Comparison of ENCODE assay signal across 8 cellular contexts in genomic region chr9:127199001-127199791, GRCh38.
DNase-seq lines count a peak whose midpoint lies in the region; ATAC-seq and TF ChIP-seq lines count a peak whose summit lies in the region.

No MANE protein-coding gene starts in this region.

- H3K27me3 ChIP-seq in lower lobe of right lung (ENCODE audit: low read depth): no peaks in the 10 kb centered on the region

- H3K9me3 ChIP-seq in lower lobe of right lung: no peaks in the 10 kb centered on the region

- peaks cover 0 to 3% of the 10 kb centered on the region in 2 donors for H3K36me3 Mint-ChIP-seq in CD14-positive monocyte
- H3K36me3 Mint-ChIP-seq in activated CD4-positive, alpha-beta T cell treated with anti-CD3 and anti-CD28 coated beads, Interleukin-2, amount 10 ng/mL, durations not matched to agents 7 days and 5 days (ENCODE audit: low read depth): no peaks in the 10 kb centered on the region

- H3K27ac ChIP-seq in lower lobe of right lung: peak overlapping the region; percentile 18

- H3K9me3 Mint-ChIP-seq in CD14-positive monocyte: no peaks in the 10 kb centered on the region
- H3K9me3 Mint-ChIP-seq in activated CD4-positive, alpha-beta T cell treated with anti-CD3 and anti-CD28 coated beads, Interleukin-2, amount 10 ng/mL, durations not matched to agents 7 days and 5 days: no peaks in the 10 kb centered on the region

- peaks cover 22% of the 10 kb centered on the region for H3K4me1 ChIP-seq in lower lobe of right lung

- H3K27ac Mint-ChIP-seq in CD14-positive monocyte: no peak overlapping the region
- H3K27ac Mint-ChIP-seq in activated CD4-positive, alpha-beta T cell treated with anti-CD3 and anti-CD28 coated beads, Interleukin-2, amount 10 ng/mL, durations not matched to agents 7 days and 5 days: no peak overlapping the region

- CTCF ChIA-PET in activated CD4-positive, alpha-beta T cell treated with anti-CD3 and anti-CD28 coated beads, Interleukin-2, amount 10 ng/mL, durations not matched to agents 7 days and 5 days (lab: Charles Lee): interaction anchor here (0.6 to 3.9 kb wide), 13 partner anchors 11 to 264 kb away, joined by 3 to 28 read pairs (median 4); no protein-coding TSS in a partner anchor

- POLR2A ChIA-PET in activated CD4-positive, alpha-beta T cell treated with anti-CD3 and anti-CD28 coated beads, Interleukin-2, amount 10 ng/mL, durations not matched to agents 7 days and 5 days (lab: Charles Lee): no interaction called here

- H3K4me3 Mint-ChIP-seq in CD14-positive monocyte: no peak overlapping the region
- H3K4me3 Mint-ChIP-seq in activated CD4-positive, alpha-beta T cell treated with anti-CD3 and anti-CD28 coated beads, Interleukin-2, amount 10 ng/mL, durations not matched to agents 7 days and 5 days: no peak overlapping the region

- no peak overlapping the region for H3K4me3 ChIP-seq in lower lobe of right lung

- H3K4me1 Mint-ChIP-seq in CD14-positive monocyte: no peaks in the 10 kb centered on the region
- H3K4me1 Mint-ChIP-seq in activated CD4-positive, alpha-beta T cell treated with anti-CD3 and anti-CD28 coated beads, Interleukin-2, amount 10 ng/mL, durations not matched to agents 7 days and 5 days: peaks cover 5% of the 10 kb centered on the region

- intact Hi-C loops in CD14-positive monocyte (cut with micrococcal nuclease): loop anchor here (1.0 to 2.0 kb wide), 2 partner anchors 258 to 259 kb away; no protein-coding TSS in a partner anchor
- intact Hi-C loops in lower lobe of right lung (cut with DNase I): loop anchor here (5.0 kb wide), 1 partner anchor 257 kb away; no protein-coding TSS in a partner anchor

- DNase-seq in CD14-positive monocyte (ENCODE audit: low spot score) (peak; percentile 70), H4 (ENCODE audit: low spot score) (peak; percentile 66), NCI-H460 (ENCODE audit: extremely low read depth, low read depth) (peak; percentile 79), dermis blood vessel endothelial cell (peak; percentile 89), lower lobe of right lung (peak; percentile 74)
- peak; percentile 80 for DNase-seq in activated CD4-positive, alpha-beta T cell treated with anti-CD3 and anti-CD28 coated beads, Interleukin-2, amount 10 ng/mL, durations not matched to agents 7 days and 5 days
- DNase-seq in stimulated activated CD4-positive, alpha-beta T cell treated with anti-CD3 and anti-CD28 coated beads, TNF-alpha, amount 100 ng/mL, for 24 hours (ENCODE audit: low read depth in 3 of 3): peak; percentile 46 to 72 (median 51)

- no peaks in the 10 kb centered on the region for H3K36me3 ChIP-seq in lower lobe of right lung

- ATAC-seq in lower lobe of right lung (peak; percentile 81 to 84), HG02852 (IDR thresholded peaks at IDR 0.05; ENCODE audit: unreplicated experiment) (no peak)

- TF ChIP-seq CTCF in CD14-positive monocyte (IDR thresholded peaks at IDR 0.05) (peak; percentile 94), lower lobe of right lung (IDR thresholded peaks at IDR 0.05) (peak; percentile 90)

- peaks cover 5 to 9% (median 8%) of the 10 kb centered on the region in 3 donors for H3K27me3 Mint-ChIP-seq in CD14-positive monocyte (ENCODE audit: low read depth in 3 of 3)
- H3K27me3 Mint-ChIP-seq in activated CD4-positive, alpha-beta T cell treated with anti-CD3 and anti-CD28 coated beads, Interleukin-2, amount 10 ng/mL, durations not matched to agents 7 days and 5 days: no peaks in the 10 kb centered on the region
